9 cellular contexts compared by ENCODE assay signal in the genomic region with DNA sequence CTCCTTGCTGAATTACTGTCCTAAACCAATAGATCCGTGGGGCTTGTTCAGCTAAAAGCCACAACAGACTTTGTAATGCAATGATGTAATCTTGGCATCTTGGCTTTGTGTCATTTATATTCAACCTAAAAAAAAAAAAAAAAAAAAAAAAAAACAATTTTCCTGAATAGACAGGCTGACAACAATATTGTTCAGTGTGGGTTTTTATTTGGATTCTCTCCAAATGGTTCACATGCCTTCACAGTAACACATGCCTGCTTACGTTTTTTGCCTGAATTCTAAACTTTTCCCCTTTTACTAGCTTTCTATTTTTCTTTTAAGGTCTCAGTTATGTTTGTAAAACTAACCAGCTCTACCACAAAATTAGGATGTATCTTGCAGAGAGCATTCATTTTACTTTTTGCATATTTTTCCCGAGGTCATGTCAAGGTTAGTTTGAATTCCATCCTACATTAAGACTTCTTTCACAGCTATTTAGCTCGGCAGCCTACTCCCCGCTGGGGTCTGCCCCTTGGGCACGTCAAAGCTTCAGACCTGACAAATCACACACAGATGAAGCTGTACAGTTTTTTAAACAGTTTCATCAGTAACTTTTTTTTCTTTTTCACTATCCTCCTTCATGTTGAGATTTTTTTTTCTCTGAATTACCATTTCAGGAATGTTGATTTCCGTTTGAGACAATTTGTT.
DNase-seq lines count a peak whose midpoint lies in the region; ATAC-seq and TF ChIP-seq lines count a peak whose summit lies in the region.
"Had no signal": no experiment of that assay in that cellular context is flagged by ENCODE, and none has a peak within 500 bp of the region (broad histone marks: within the 10 kb centered on the region; RNA-seq: fewer than 3 reads in every experiment).

No MANE protein-coding gene starts in this region.

- peak; percentile 65 for DNase-seq in Daoy (ENCODE audit: low read depth)
- peak; percentile 93 for DNase-seq in SJCRH30
- DNase-seq in fibroblast of mammary gland (ENCODE audit: low read depth): peak; percentile 85
- DNase-seq in omental fat pad (ENCODE audit: low spot score): no peak
- DNase-seq: stimulated activated CD4-positive, alpha-beta T cell treated with anti-CD3 and anti-CD28 coated beads, Interleukin-1b, Interleukin-23, amount 100 ng/mL, for 48 hours had no signal

- TF ChIP-seq CTCF in fibroblast of mammary gland (conservative IDR thresholded peaks at IDR 0.05; ENCODE audit: control insufficient read depth, insufficient read depth, low read depth, low read length) (no peak), omental fat pad (IDR thresholded peaks at IDR 0.05) (no peak)

- peak; percentile 76 for ATAC-seq in omental fat pad (ENCODE audit: low FRiP score)
- no peak for ATAC-seq in HG03457 (IDR thresholded peaks at IDR 0.05; ENCODE audit: unreplicated experiment)
- ATAC-seq in GM19023 (IDR thresholded peaks at IDR 0.05; ENCODE audit: unreplicated experiment): no peak
- no peak for ATAC-seq in GM21447 (IDR thresholded peaks at IDR 0.05; ENCODE audit: unreplicated experiment)
- ATAC-seq in GM19328 (IDR thresholded peaks at IDR 0.05; ENCODE audit: unreplicated experiment): no peak

- no peaks in the 10 kb centered on the region for H3K9me3 ChIP-seq in SJCRH30 (replicated peaks)

- H3K4me3 ChIP-seq in SJCRH30 (peak overlapping the region; percentile 54), fibroblast of mammary gland (ENCODE audit: control insufficient read depth, low read depth, low read length) (peak overlapping the region; percentile 12)

- H3K27me3 ChIP-seq in SJCRH30: no peaks in the 10 kb centered on the region

- peak overlapping the region; percentile 94 for H3K27ac ChIP-seq in SJCRH30

- no peaks in the 10 kb centered on the region for H3K36me3 ChIP-seq in SJCRH30

- H3K4me1 ChIP-seq in SJCRH30: peaks cover 45% of the 10 kb centered on the region
